ENCODE assay signal across 20 cellular contexts in genomic region chr2:120923426-120923825, GRCh38.
"Had no signal": no experiment of that assay in that cellular context is flagged by ENCODE, and none has a peak within 500 bp of the region (broad histone marks: within the 10 kb centered on the region; RNA-seq: fewer than 3 reads in every experiment).

No MANE protein-coding gene starts in this region.

- H3K4me2 ChIP-seq: smooth muscle cell had no signal

- H3K9ac ChIP-seq: parathyroid adenoma had no signal

- FAIRE-seq: colon, frontal cortex had no signal

- H3K79me2 ChIP-seq: parathyroid adenoma had no signal

- ATAC-seq: left ventricle myocardium superior; natural killer cell treated with Interleukin-12 subunit alpha and Interleukin-12 subunit beta and Interleukin-15 and Interleukin-18, amount 100 ng/mL, for 72 hours; sciatic nerve; stimulated activated naive CD8-positive, alpha-beta T cell treated with anti-CD3 and anti-CD28 coated beads, Interleukin-15, amount 100 ng/mL, for 72 hours had no signal

- H3K4me3 ChIP-seq: dorsolateral prefrontal cortex, lower lobe of right lung, smooth muscle cell, thyroid gland had no signal

- H3K36me3 ChIP-seq: lower lobe of right lung, thyroid gland had no signal

- H3K9me3 ChIP-seq: lower lobe of right lung, thyroid gland had no signal

- DNase-seq: dorsolateral prefrontal cortex; effector CD4-positive, alpha-beta T cell; hypothalamus; immature natural killer cell; islet precursor cell; left ventricle myocardium superior; lower lobe of right lung; stimulated activated CD4-positive, alpha-beta T cell treated with anti-CD3 and anti-CD28 coated beads, Interleukin-12 subunit alpha, Interleukin-12 subunit beta, amount 100 ng/mL, for 4 hours; stimulated activated CD4-positive, alpha-beta T cell treated with anti-CD3 and anti-CD28 coated beads, Interleukin-1b, Interleukin-23, amount 100 ng/mL, for 48 hours; stimulated activated CD4-positive, alpha-beta T cell treated with anti-CD3 and anti-CD28 coated beads, Interleukin-4, amount 100 ng/mL, for 1 hour; stimulated activated CD8-positive, alpha-beta memory T cell treated with anti-CD3 and anti-CD28 coated beads, Interleukin-4, amount 100 ng/mL, for 48 hours; stimulated activated naive CD4-positive, alpha-beta T cell; stimulated activated naive CD8-positive, alpha-beta T cell treated with anti-CD3 and anti-CD28 coated beads, Interleukin-15, amount 100 ng/mL, for 72 hours; thyroid gland had no signal

- H3K27ac ChIP-seq: dorsolateral prefrontal cortex, lower lobe of right lung, parathyroid adenoma, thyroid gland had no signal

- H2AFZ ChIP-seq: parathyroid adenoma had no signal

- H3K4me1 ChIP-seq: lower lobe of right lung, parathyroid adenoma, thyroid gland had no signal

- H3K27me3 ChIP-seq: thyroid gland had no signal
